ENCODE assay signal across 9 cellular contexts in the genomic region with DNA sequence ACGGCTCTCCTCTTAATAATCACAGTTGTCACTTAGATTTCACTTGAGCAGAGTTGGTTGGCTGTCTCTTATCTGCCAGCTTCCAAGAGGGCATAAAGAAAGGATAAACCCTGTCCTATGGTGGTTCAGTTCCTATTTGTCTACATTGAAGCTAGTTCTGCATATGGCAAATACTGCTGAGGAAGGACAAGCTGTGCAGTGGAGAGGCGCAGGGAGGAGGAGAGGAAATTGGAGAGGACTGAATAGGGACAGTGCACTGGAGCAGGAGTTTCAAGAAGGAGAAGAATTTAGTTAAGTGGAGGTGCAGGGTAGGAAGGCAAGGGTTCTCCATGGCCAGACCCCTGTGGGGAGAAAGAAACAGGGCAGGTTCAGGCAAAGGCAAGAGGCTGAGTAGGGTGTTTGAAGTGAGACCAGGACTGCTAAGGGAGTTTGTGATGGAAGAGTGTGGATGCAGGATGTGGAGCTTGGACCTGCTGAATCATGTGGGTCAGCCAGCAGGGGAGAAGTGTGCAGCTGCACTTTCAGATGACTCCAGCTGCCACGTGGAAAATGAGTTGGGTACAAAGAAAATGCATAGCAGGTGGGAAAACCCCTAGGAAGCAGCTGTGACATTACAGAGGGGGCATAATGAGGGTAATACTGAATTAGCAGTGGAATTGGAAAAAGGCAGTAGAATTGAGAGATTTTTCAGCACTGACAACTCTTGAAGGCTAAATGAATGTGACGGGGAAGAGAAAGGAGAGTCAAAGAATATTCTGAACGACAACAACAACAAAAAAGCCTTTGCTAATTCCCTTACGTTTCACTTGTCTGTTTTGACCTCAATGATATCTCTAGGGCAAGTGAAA.
DNase-seq lines count a peak whose midpoint lies in the region; ATAC-seq and TF ChIP-seq lines count a peak whose summit lies in the region.
"Had no signal": no experiment of that assay in that cellular context is flagged by ENCODE, and none has a peak within 500 bp of the region (broad histone marks: within the 10 kb centered on the region; RNA-seq: fewer than 3 reads in every experiment).

No MANE protein-coding gene starts in this region.

- no peak overlapping the region for H3K4me3 ChIP-seq in RWPE2 (ENCODE audit: severe bottlenecking)
- no peak overlapping the region for H3K4me3 ChIP-seq in kidney epithelial cell (ENCODE audit: low read depth, low read length)
- no peak overlapping the region for H3K4me3 ChIP-seq in coronary artery
- no peak overlapping the region for H3K4me3 ChIP-seq in breast epithelium

- TF ChIP-seq CTCF in RWPE2 (IDR thresholded peaks at IDR 0.05; ENCODE audit: poor library complexity, severe bottlenecking) (no peak), kidney epithelial cell (IDR thresholded peaks at IDR 0.05; ENCODE audit: insufficient read depth, low read length, poor library complexity, severe bottlenecking) (no peak), coronary artery (IDR thresholded peaks at IDR 0.05) (no peak), breast epithelium (IDR thresholded peaks at IDR 0.05) (no peak)

- DNase-seq in DMS153 (lab: John Stamatoyannopoulos, UW) (peak; percentile 49), RWPE2 (ENCODE audit: low spot score) (no peak), kidney epithelial cell (ENCODE audit: low read depth) (peak; percentile 31), coronary artery (ENCODE audit: low spot score) (no peak), breast epithelium (ENCODE audit: low spot score in 2 of 2) (no peak), NCI-H2227 treated with DMSO at 0.1 percent for 48 hours (lab: John Stamatoyannopoulos, UW) (no peak)
- DNase-seq: foreskin melanocyte had no signal

- no peaks in the 10 kb centered on the region for H3K36me3 ChIP-seq in RWPE2 (ENCODE audit: low read depth)
- no peaks in the 10 kb centered on the region for H3K36me3 ChIP-seq in kidney epithelial cell (ENCODE audit: control insufficient read depth, insufficient read depth, low read length)
- H3K36me3 ChIP-seq in breast epithelium = no peaks in the 10 kb centered on the region

- peaks cover 22% of the 10 kb centered on the region for H3K4me1 ChIP-seq in RWPE2 (ENCODE audit: insufficient read depth, poor library complexity, severe bottlenecking)
- no peaks in the 10 kb centered on the region for H3K4me1 ChIP-seq in breast epithelium

- TF ChIP-seq POLR2A in breast epithelium (IDR thresholded peaks at IDR 0.05) = no peak

- intact Hi-C loops in breast epithelium (cut with DNase I; ENCODE audit: low total_unique reads) = loop anchor here (5.0 kb wide), 1 partner anchor 133 kb away; no protein-coding TSS in a partner anchor

- peak; percentile 27 for ATAC-seq in HG03025 (IDR thresholded peaks at IDR 0.05; ENCODE audit: low FRiP score, unreplicated experiment)
- ATAC-seq in RWPE2 (ENCODE audit: low read depth) = no peak
- ATAC-seq in GM21515 (IDR thresholded peaks at IDR 0.05; ENCODE audit: unreplicated experiment) = no peak

- H3K9me3 ChIP-seq in RWPE2 (ENCODE audit: severe bottlenecking) (no peaks in the 10 kb centered on the region), breast epithelium (no peaks in the 10 kb centered on the region)

- H3K27me3 ChIP-seq in RWPE2 (ENCODE audit: insufficient read depth, poor library complexity, severe bottlenecking) (no peaks in the 10 kb centered on the region), kidney epithelial cell (ENCODE audit: control insufficient read depth, insufficient read depth, low read length) (no peaks in the 10 kb centered on the region), breast epithelium (no peaks in the 10 kb centered on the region)

- H3K27ac ChIP-seq in RWPE2 (ENCODE audit: poor library complexity, severe bottlenecking) (peak overlapping the region; percentile 68), coronary artery (peak overlapping the region in 1 of 2 donors; percentile 30), breast epithelium (peak overlapping the region in 1 of 2 donors; percentile 8)

Comparison
In these comparisons a context has a peak if more than half of its experiments do, and no peak if none do; other contexts are left out.
1. DNase-seq: peak in DMS153 (single experiment) and kidney epithelial cell (single experiment); none in RWPE2 (single experiment), coronary artery (single experiment), breast epithelium (0 of 2) and NCI-H2227 treated with DMSO at 0.1 percent for 48 hours (single experiment).